In genomic region chr21:31725202-31725840, GRCh38 we compare ENCODE assay signal across 1 cellular context.
TF ChIP-seq lines count a peak whose summit lies in the region.

No MANE protein-coding gene starts in this region.

TF ChIP-seq in K562, 482 proteins besides CTCF, POLR2A, EP300 and RAD21 (continued from another document):
- TF ChIP-seq PKNOX1 (IDR thresholded peaks at IDR 0.05) (peak; percentile 95), MEIS2 (IDR thresholded peaks at IDR 0.05; ENCODE audit: partially characterized antibody) (peak; percentile 14), TAF7 (tag; IDR thresholded peaks at IDR 0.05) (no peak), ATF3 (IDR thresholded peaks at IDR 0.05) (0 out of 2 replicates have a peak, but pooled peaks have one; percentile 9), ATF3 (CRISPR knock-in tag; conservative IDR thresholded peaks at IDR 0.05) (no peak), ZNF695 (CRISPR knock-in tag; IDR thresholded peaks at IDR 0.05) (no peak)
- TF ChIP-seq, protein P1, sequence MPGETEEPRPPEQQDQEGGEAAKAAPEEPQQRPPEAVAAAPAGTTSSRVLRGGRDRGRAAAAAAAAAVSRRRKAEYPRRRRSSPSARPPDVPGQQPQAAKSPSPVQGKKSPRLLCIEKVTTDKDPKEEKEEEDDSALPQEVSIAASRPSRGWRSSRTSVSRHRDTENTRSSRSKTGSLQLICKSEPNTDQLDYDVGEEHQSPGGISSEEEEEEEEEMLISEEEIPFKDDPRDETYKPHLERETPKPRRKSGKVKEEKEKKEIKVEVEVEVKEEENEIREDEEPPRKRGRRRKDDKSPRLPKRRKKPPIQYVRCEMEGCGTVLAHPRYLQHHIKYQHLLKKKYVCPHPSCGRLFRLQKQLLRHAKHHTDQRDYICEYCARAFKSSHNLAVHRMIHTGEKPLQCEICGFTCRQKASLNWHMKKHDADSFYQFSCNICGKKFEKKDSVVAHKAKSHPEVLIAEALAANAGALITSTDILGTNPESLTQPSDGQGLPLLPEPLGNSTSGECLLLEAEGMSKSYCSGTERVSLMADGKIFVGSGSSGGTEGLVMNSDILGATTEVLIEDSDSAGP (CRISPR knock-in tag; IDR thresholded peaks at IDR 0.05), result no peak
